ENCODE assay signal across 11 cellular contexts in the genomic region with DNA sequence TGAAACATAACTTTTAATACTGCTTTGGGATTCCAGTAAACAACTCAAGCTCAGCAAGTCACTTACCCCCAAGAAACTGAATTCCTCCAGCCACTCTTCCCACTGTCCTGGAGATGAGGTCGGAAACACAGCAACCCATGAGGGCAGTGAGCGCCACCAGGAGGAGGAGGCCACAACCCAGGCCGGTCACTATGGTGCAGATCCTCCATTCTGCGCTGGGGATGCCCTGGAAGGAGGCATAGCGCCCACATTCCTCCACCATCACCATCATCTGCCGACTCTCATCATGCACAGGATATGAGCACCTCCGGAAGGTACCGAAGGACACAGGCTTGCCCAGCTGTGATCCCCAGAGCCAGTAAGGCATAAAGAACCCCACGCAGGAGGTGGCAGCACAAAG. TPM values are rescaled to one million over a fixed set of nuclear protein-coding genes. Genes with fewer than 3 reads are reported as not detected.
DNase-seq lines count a peak whose midpoint lies in the region; ATAC-seq and TF ChIP-seq lines count a peak whose summit lies in the region.
"Had no signal": no experiment of that assay in that cellular context is flagged by ENCODE, and none has a peak within 500 bp of the region (broad histone marks: within the 10 kb centered on the region; RNA-seq: fewer than 3 reads in every experiment).

No MANE protein-coding gene starts in this region.

- intact Hi-C loops in Right ventricle myocardium inferior (cut with DNase I) = loop anchor here (2.0 to 5.0 kb wide), 4 partner anchors 73 to 338 kb away; no protein-coding TSS in a partner anchor
- intact Hi-C loops in cardiac septum (cut with DNase I) = loop anchor here (5.0 kb wide), 2 partner anchors 83 to 453 kb away; no protein-coding TSS in a partner anchor
- intact Hi-C loops in vagina (cut with DNase I) = loop anchor here (5.0 kb wide), 1 partner anchor 183 kb away; no protein-coding TSS in a partner anchor

- no peak for DNase-seq in Right ventricle myocardium inferior (ENCODE audit: missing footprints)
- no peak for DNase-seq in cardiac septum (ENCODE audit: low spot score)
- DNase-seq in ecto neural progenitor cell (ENCODE audit: low spot score) = peak; percentile 61
- peak; percentile 71 for DNase-seq in midbrain (lab: John Stamatoyannopoulos, UW)
- no peak for DNase-seq in vagina (ENCODE audit: extremely low spot score in 2 of 2)
- no peak for DNase-seq in NCI-H524 (lab: John Stamatoyannopoulos, UW)
- DNase-seq: CD4-positive, CD25-positive, alpha-beta regulatory T cell; NCI-H2029; stimulated activated CD4-positive, alpha-beta T cell treated with anti-CD3 and anti-CD28 coated beads, Interleukin-4, amount 100 ng/mL, for 1 hour had no signal

- H3K36me3 ChIP-seq in vagina = no peaks in the 10 kb centered on the region

- peak overlapping the region; percentile 24 to 86 for H3K4me3 ChIP-seq in vagina

- ATAC-seq in Right ventricle myocardium inferior = peak; percentile 56
- ATAC-seq in GM18867 (IDR thresholded peaks at IDR 0.05; ENCODE audit: unreplicated experiment) = no peak
- no peak for ATAC-seq in GM18873 (IDR thresholded peaks at IDR 0.05; ENCODE audit: low FRiP score, unreplicated experiment)

- no peak for TF ChIP-seq CTCF in vagina (IDR thresholded peaks at IDR 0.05)

- no peak overlapping the region for H3K27ac ChIP-seq in vagina

- H3K9me3 ChIP-seq in vagina = no peaks in the 10 kb centered on the region

- peaks cover 51% of the 10 kb centered on the region for H3K4me1 ChIP-seq in vagina

- no peak for TF ChIP-seq POLR2A in vagina (IDR thresholded peaks at IDR 0.05)

- no peaks in the 10 kb centered on the region for H3K27me3 ChIP-seq in vagina

RNA-seq across cellular contexts. Expression of gene LHFPL6, which starts 2.2 kb away (rescaled TPM):
- total RNA-seq in Right ventricle myocardium inferior (63.7 TPM), cardiac septum (68.9 TPM), vagina (54.8 TPM)
- total RNA-seq: CD4-positive, CD25-positive, alpha-beta regulatory T cell had no signal

RNA-seq across cellular contexts. Expression of gene COG6, which starts 54.7 kb away (rescaled TPM):
- total RNA-seq in Right ventricle myocardium inferior (21.4 TPM), cardiac septum (34.4 TPM), vagina (15.2 TPM)

Comparison
In these comparisons a context has a peak if more than half of its experiments do, and no peak if none do; other contexts are left out.
1. DNase-seq: peak in ecto neural progenitor cell (single experiment) and midbrain (single experiment); none in Right ventricle myocardium inferior (single experiment), cardiac septum (single experiment), vagina (0 of 2) and NCI-H524 (0 of 2).